In the genomic region with DNA sequence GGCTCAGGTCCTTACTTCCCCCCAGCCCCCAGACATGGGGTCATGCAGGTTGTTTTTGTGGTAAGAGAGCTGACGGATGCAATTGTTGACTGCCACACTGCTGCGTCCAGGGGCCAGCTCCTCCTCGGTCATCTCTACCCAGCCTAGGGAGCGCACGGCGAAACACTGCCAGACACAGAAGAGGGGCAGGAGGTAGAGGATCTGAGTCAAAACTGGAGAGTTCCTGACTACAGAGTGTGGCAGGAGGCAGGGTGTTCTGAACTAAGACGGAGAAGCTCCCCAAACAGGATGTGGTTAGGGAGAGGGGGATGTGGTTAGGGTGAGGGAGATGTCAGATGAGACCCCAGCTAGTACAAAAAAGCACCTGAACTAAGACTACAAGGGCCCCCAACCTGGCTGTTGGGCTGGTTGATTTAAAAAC, we compare ENCODE assay signal across 8 cellular contexts. TPM values are rescaled to one million over a fixed set of nuclear protein-coding genes. Genes with fewer than 3 reads are reported as not detected.
DNase-seq lines count a peak whose midpoint lies in the region; ATAC-seq and TF ChIP-seq lines count a peak whose summit lies in the region.

No MANE protein-coding gene starts in this region.

- no peak overlapping the region for H3K4me3 ChIP-seq in A673 (ENCODE audit: low read depth, low read length, poor library complexity, severe bottlenecking)

- no peak overlapping the region for H3K27ac ChIP-seq in A673 (ENCODE audit: low read depth, low read length, poor library complexity, severe bottlenecking)

- DNase-seq in activated CD4-positive, CD25-positive, alpha-beta regulatory T cell treated with anti-CD3 and anti-CD28 coated beads, Interleukin-2, amount 50 U/mL, for 16 hours (ENCODE audit: low read depth, low spot score): peak; percentile 55
- DNase-seq in endothelial cell (ENCODE audit: low spot score) (no peak), NCI-H1436 treated with DMSO at 0.1 percent for 48 hours (lab: John Stamatoyannopoulos, UW) (no peak), A673 (ENCODE audit: low spot score) (no peak), AML-193 (lab: John Stamatoyannopoulos, UW) (no peak), nephron progenitor cell (no peak)

- no peaks in the 10 kb centered on the region for H3K27me3 ChIP-seq in A673 (replicated peaks; ENCODE audit: insufficient read depth, low read depth, low read length, poor library complexity)

- H3K27ac Mint-ChIP-seq in endothelial cell (ENCODE audit: unreplicated experiment) (peak overlapping the region; percentile 43), nephron progenitor cell (no peak overlapping the region)

- no peak for TF ChIP-seq CTCF in endothelial cell (IDR thresholded peaks at IDR 0.05; ENCODE audit: unreplicated experiment)
- no peak for TF ChIP-seq CTCF in A673 (conservative IDR thresholded peaks at IDR 0.05; ENCODE audit: low read depth, low read length)
- no peak for TF ChIP-seq CTCF in nephron progenitor cell (IDR thresholded peaks at IDR 0.05)

- H3K4me1 Mint-ChIP-seq in endothelial cell (ENCODE audit: unreplicated experiment) (peaks cover 7% of the 10 kb centered on the region), nephron progenitor cell (peaks cover 34% of the 10 kb centered on the region)

- no peak overlapping the region for H3K4me3 Mint-ChIP-seq in endothelial cell (ENCODE audit: unreplicated experiment)
- H3K4me3 Mint-ChIP-seq in nephron progenitor cell: no peak overlapping the region

- POLR2A ChIA-PET in A673 (lab: Charles Lee; ENCODE audit: low non-redundant PET): no interaction called here

- no peaks in the 10 kb centered on the region for H3K9me3 ChIP-seq in A673 (ENCODE audit: low read depth, low read length, poor library complexity, severe bottlenecking)

- ATAC-seq in GM19328 (IDR thresholded peaks at IDR 0.05; ENCODE audit: unreplicated experiment) (peak; percentile 85), HG03196 (IDR thresholded peaks at IDR 0.05; ENCODE audit: unreplicated experiment) (peak; percentile 93)

- peaks cover 16% of the 10 kb centered on the region for H3K36me3 ChIP-seq in A673 (ENCODE audit: insufficient read depth, low read length, poor library complexity, severe bottlenecking)

- CTCF ChIA-PET in A673 (lab: Charles Lee): no interaction called here

- intact Hi-C loops in A673 (cut with micrococcal nuclease; ENCODE audit: unreplicated experiment): no loop called here

- H3K36me3 Mint-ChIP-seq in endothelial cell (ENCODE audit: low read depth, unreplicated experiment) (peaks cover 12% of the 10 kb centered on the region), nephron progenitor cell (ENCODE audit: low read depth) (peaks cover 39% of the 10 kb centered on the region)

- H3K4me1 ChIP-seq in A673 (ENCODE audit: insufficient read depth, low read length, poor library complexity, severe bottlenecking): peaks cover 11% of the 10 kb centered on the region

- H3K9me3 Mint-ChIP-seq in endothelial cell (ENCODE audit: unreplicated experiment): no peaks in the 10 kb centered on the region
- no peaks in the 10 kb centered on the region for H3K9me3 Mint-ChIP-seq in nephron progenitor cell

- BruUV-seq in A673 (replicated peaks; lab: Mats Ljungman, UMichigan): no TSS peak

- H3K27me3 Mint-ChIP-seq in endothelial cell (ENCODE audit: unreplicated experiment) (peaks cover 14% of the 10 kb centered on the region), nephron progenitor cell (ENCODE audit: low read depth, poor library complexity) (no peaks in the 10 kb centered on the region)

RNA-seq across cellular contexts. Expression of gene SMPD1, which starts 12.3 kb away (rescaled TPM):
- total RNA-seq in endothelial cell (ENCODE audit: unreplicated experiment) (24.8 TPM), A673 (2021) (126 and 176 TPM in 2 replicates)

RNA-seq across cellular contexts. Expression of gene APBB1, which starts 16.3 kb away (rescaled TPM):
- total RNA-seq in endothelial cell (ENCODE audit: unreplicated experiment): 43.6 TPM
- 81.1 and 83.8 TPM in 2 replicates for total RNA-seq in A673 (2021)

RNA-seq across cellular contexts. Expression of gene HPX, which starts 38.2 kb away (rescaled TPM):
- total RNA-seq in endothelial cell (ENCODE audit: unreplicated experiment) (1.4 TPM), A673 (2021) (4.4 and 4.5 TPM in 2 replicates)
